ENCODE assay signal across 34 cellular contexts in genomic region chr4:58543465-58543864, GRCh38.
"Had no signal": no experiment of that assay in that cellular context is flagged by ENCODE, and none has a peak within 500 bp of the region (broad histone marks: within the 10 kb centered on the region; RNA-seq: fewer than 3 reads in every experiment).

No MANE protein-coding gene starts in this region.

- H3K36me3 ChIP-seq: MG63 had no signal

- H3K9me3 ChIP-seq: MG63 had no signal

- H3K9ac ChIP-seq: KMS-11 had no signal

- H3K4me3 ChIP-seq: MG63 had no signal

- DNase-seq: Karpas-422, Kasumi-1, MG63, MM.1S, MV-4-11, NCI-H1048, NCI-H1092, NCI-H1092 treated with DMSO at 0.1 percent for 48 hours, NCI-H1105, NCI-H1105 treated with DMSO at 0.1 percent for 48 hours, NCI-H1417, NCI-H1417 treated with DMSO at 0.1 percent for 48 hours, NCI-H1436, NCI-H1436 treated with DMSO at 0.1 percent for 48 hours, NCI-H146, NCI-H1694, NCI-H1694 treated with DMSO at 0.1 percent for 48 hours, NCI-H187, NCI-H187 treated with DMSO at 0.1 percent for 48 hours, NCI-H1930, NCI-H2029, NCI-H2029 treated with DMSO at 0.1 percent for 48 hours, NCI-H2081, NCI-H2081 treated with DMSO at 0.1 percent for 48 hours, NCI-H2107, NCI-H2171, NCI-H2171 treated with DMSO at 0.1 percent for 48 hours, NCI-H2227 treated with DMSO at 0.1 percent for 48 hours, NCI-H226, NCI-H345, NCI-H446, NCI-H446 treated with DMSO at 0.1 percent for 48 hours, NCI-H510A had no signal

- H3K27me3 ChIP-seq: MG63 had no signal

- H3K4me2 ChIP-seq: KMS-11 had no signal

- H3K27ac ChIP-seq: KMS-11 had no signal
